36 cellular contexts compared by ENCODE assay signal in genomic region chrX:653316-653715, GRCh38. TPM values are rescaled to one million over a fixed set of nuclear protein-coding genes. Genes with fewer than 3 reads are reported as not detected.
"Had no signal": no experiment of that assay in that cellular context is flagged by ENCODE, and none has a peak within 500 bp of the region (broad histone marks: within the 10 kb centered on the region; RNA-seq: fewer than 3 reads in every experiment).

No MANE protein-coding gene starts in this region.

- H3K4me1 Mint-ChIP-seq: activated B cell treated with CpG ODN at 0.5 μM for 24 hours; activated CD4-positive, alpha-beta T cell treated with anti-CD3 and anti-CD28 coated beads, Interleukin-2, amount 10 ng/mL, durations not matched to agents 24 days and 14 days; activated naive CD8-positive, alpha-beta T cell treated with anti-CD3 and anti-CD28 coated beads for 36 hours; activated T-helper 17 cell treated with anti-CD3 and anti-CD28 coated beads, Interleukin-2, amount 50 U/mL, for 72 hours; central memory CD8-positive, alpha-beta T cell had no signal

- H3K4me3 Mint-ChIP-seq: activated B cell treated with CpG ODN at 0.5 μM for 24 hours; activated CD4-positive, alpha-beta memory T cell treated with anti-CD3 and anti-CD28 coated beads for 36 hours; activated CD4-positive, alpha-beta T cell treated with anti-CD3 and anti-CD28 coated beads, Interleukin-2, amount 10 ng/mL, durations not matched to agents 24 days and 14 days; activated CD8-positive, alpha-beta T cell treated with anti-CD3 and anti-CD28 coated beads for 36 hours; activated naive CD4-positive, alpha-beta T cell treated with anti-CD3 and anti-CD28 coated beads for 36 hours; activated naive CD8-positive, alpha-beta T cell treated with anti-CD3 and anti-CD28 coated beads for 36 hours; activated T-cell treated with anti-CD3 and anti-CD28 coated beads, Interleukin-2, amount 50 U/mL, for 4 hours; activated T-cell treated with anti-CD3 and anti-CD28 coated beads, Interleukin-2, amount 50 U/mL, for 72 hours; activated T-helper 1 cell treated with anti-CD3 and anti-CD28 coated beads, Interleukin-12 subunit alpha, Interleukin-12 subunit beta, Interleukin-2, Interleukin-4 antibody, amounts not matched to agents 30 ng/mL and 10 ng/mL and 1 ng/mL, durations not matched to agents 14 hours and 24 hours and 36 hours; activated T-helper 17 cell treated with anti-CD3 and anti-CD28 coated beads, Interleukin-2, amount 50 U/mL, for 72 hours; central memory CD8-positive, alpha-beta T cell; T-helper 1 cell treated with Interleukin-12 subunit alpha and Interleukin-12 subunit beta and Interleukin-4 antibody, amounts not matched to agents 30 μg/mL and 1 μg/mL, for 36 hours; T-helper 2 cell treated with Interferon-gamma antibody and Interleukin-4, amounts not matched to agents 5 μg/mL and 100 μg/mL, for 36 hours had no signal

- H3K27ac Mint-ChIP-seq: activated B cell treated with CpG ODN at 0.5 μM for 24 hours; activated CD4-positive, alpha-beta memory T cell treated with anti-CD3 and anti-CD28 coated beads for 36 hours; activated CD4-positive, alpha-beta T cell treated with anti-CD3 and anti-CD28 coated beads, Interleukin-2, amount 10 ng/mL, durations not matched to agents 24 days and 14 days; activated CD8-positive, alpha-beta T cell treated with anti-CD3 and anti-CD28 coated beads for 36 hours; activated naive CD4-positive, alpha-beta T cell treated with anti-CD3 and anti-CD28 coated beads for 36 hours; activated naive CD4-positive, alpha-beta T cell treated with anti-CD3 and anti-CD28 coated beads, Interleukin-2, amount 50 U/mL, for 72 hours; activated naive CD8-positive, alpha-beta T cell treated with anti-CD3 and anti-CD28 coated beads for 36 hours; activated T-cell treated with anti-CD3 and anti-CD28 coated beads, Interleukin-2, amount 50 U/mL, for 72 hours; activated T-helper 1 cell treated with anti-CD3 and anti-CD28 coated beads, Interleukin-12 subunit alpha, Interleukin-12 subunit beta, Interleukin-2, Interleukin-4 antibody, amounts not matched to agents 30 ng/mL and 10 ng/mL and 1 ng/mL, durations not matched to agents 14 hours and 24 hours and 36 hours; activated T-helper 17 cell treated with anti-CD3 and anti-CD28 coated beads, Interleukin-2, amount 50 U/mL, for 72 hours; T-helper 1 cell treated with Interleukin-12 subunit alpha and Interleukin-12 subunit beta and Interleukin-4 antibody, amounts not matched to agents 30 μg/mL and 1 μg/mL, for 36 hours; T-helper 2 cell treated with Interferon-gamma antibody and Interleukin-4, amounts not matched to agents 5 μg/mL and 100 μg/mL, for 36 hours had no signal

- H3K9me3 Mint-ChIP-seq: activated B cell treated with CpG ODN at 0.5 μM for 24 hours; activated CD4-positive, alpha-beta memory T cell treated with anti-CD3 and anti-CD28 coated beads for 36 hours; activated CD4-positive, alpha-beta T cell treated with anti-CD3 and anti-CD28 coated beads, Interleukin-2, amount 10 ng/mL, durations not matched to agents 24 days and 14 days; activated CD8-positive, alpha-beta T cell treated with anti-CD3 and anti-CD28 coated beads for 36 hours; activated naive CD4-positive, alpha-beta T cell treated with anti-CD3 and anti-CD28 coated beads for 36 hours; activated naive CD4-positive, alpha-beta T cell treated with anti-CD3 and anti-CD28 coated beads, Interleukin-2, amount 50 U/mL, for 72 hours; activated naive CD8-positive, alpha-beta T cell treated with anti-CD3 and anti-CD28 coated beads for 36 hours; activated T-cell treated with anti-CD3 and anti-CD28 coated beads, Interleukin-2, amount 50 U/mL, for 72 hours; activated T-helper 1 cell treated with anti-CD3 and anti-CD28 coated beads, Interleukin-12 subunit alpha, Interleukin-12 subunit beta, Interleukin-2, Interleukin-4 antibody, amounts not matched to agents 30 ng/mL and 10 ng/mL and 1 ng/mL, durations not matched to agents 14 hours and 24 hours and 36 hours; activated T-helper 17 cell treated with anti-CD3 and anti-CD28 coated beads, Interleukin-2, amount 50 U/mL, for 72 hours; T-helper 1 cell treated with Interleukin-12 subunit alpha and Interleukin-12 subunit beta and Interleukin-4 antibody, amounts not matched to agents 30 μg/mL and 1 μg/mL, for 36 hours; T-helper 2 cell treated with Interferon-gamma antibody and Interleukin-4, amounts not matched to agents 5 μg/mL and 100 μg/mL, for 36 hours had no signal

- H3K36me3 Mint-ChIP-seq: activated CD4-positive, alpha-beta memory T cell treated with anti-CD3 and anti-CD28 coated beads for 36 hours; activated naive CD4-positive, alpha-beta T cell treated with anti-CD3 and anti-CD28 coated beads, Interleukin-2, amount 50 U/mL, for 72 hours; activated naive CD8-positive, alpha-beta T cell treated with anti-CD3 and anti-CD28 coated beads for 36 hours had no signal

- DNase-seq: activated B cell treated with CpG ODN at 0.5 μM for 24 hours; activated CD4-positive, alpha-beta memory T cell treated with anti-CD3 and anti-CD28 coated beads for 36 hours; activated CD4-positive, alpha-beta T cell treated with anti-CD3 and anti-CD28 coated beads for 4 hours; activated CD4-positive, alpha-beta T cell treated with anti-CD3 and anti-CD28 coated beads, Interleukin-2, amount 10 ng/mL, durations not matched to agents 24 days and 14 days; activated CD4-positive, alpha-beta T cell treated with anti-CD3 and anti-CD28 coated beads, Interleukin-2, amount 50 U/mL, for 1 hour; activated CD4-positive, alpha-beta T cell treated with anti-CD3 and anti-CD28 coated beads, Interleukin-2, amount 50 U/mL, for 4 hours; activated CD4-positive, CD25-positive, alpha-beta regulatory T cell treated with anti-CD3 and anti-CD28 coated beads, Interleukin-2, amount 50 U/mL, for 72 hours; activated CD8-positive, alpha-beta memory T cell treated with anti-CD3 and anti-CD28 coated beads, Interleukin-2, amount 50 U/mL, for 4 hours; activated CD8-positive, alpha-beta T cell treated with anti-CD3 and anti-CD28 coated beads for 36 hours; activated effector memory CD4-positive, alpha-beta T cell treated with anti-CD3 and anti-CD28 coated beads, Interleukin-2, amount 50 U/mL, for 16 hours; activated gamma-delta T cell treated with Interleukin-2 at 50 U/mL for 16 hours; activated naive CD4-positive, alpha-beta T cell; activated naive CD4-positive, alpha-beta T cell treated with anti-CD3 and anti-CD28 coated beads for 36 hours; activated naive CD4-positive, alpha-beta T cell treated with anti-CD3 and anti-CD28 coated beads, Interleukin-2, amount 50 U/mL, for 16 hours; activated naive CD8-positive, alpha-beta T cell treated with anti-CD3 and anti-CD28 coated beads for 36 hours; activated T-cell treated with anti-CD3 and anti-CD28 coated beads for 4 hours; activated T-cell treated with anti-CD3 and anti-CD28 coated beads, Interleukin-2, amount 50 U/mL, for 1 hour; activated T-cell treated with anti-CD3 and anti-CD28 coated beads, Interleukin-2, amount 50 U/mL, for 4 hours; activated T-cell treated with anti-CD3 and anti-CD28 coated beads, Interleukin-2, amount 50 U/mL, for 72 hours; adrenal gland; amniotic stem cell; body of pancreas; brain microvascular endothelial cell; cerebellar nuclear complex; T-helper 2 cell; T-helper 9 cell had no signal

- ATAC-seq: activated CD8-positive, alpha-beta T cell treated with anti-CD3 and anti-CD28 coated beads for 36 hours; activated naive CD4-positive, alpha-beta T cell treated with anti-CD3 and anti-CD28 coated beads, Interleukin-2, amount 50 U/mL, for 72 hours; activated T-cell treated with anti-CD3 and anti-CD28 coated beads, Interleukin-2, amount 50 U/mL, for 4 hours; activated T-cell treated with anti-CD3 and anti-CD28 coated beads, Interleukin-2, amount 50 U/mL, for 72 hours; activated T-helper 17 cell treated with anti-CD3 and anti-CD28 coated beads, Interleukin-2, amount 50 U/mL, for 72 hours; body of pancreas had no signal

- H3K27me3 Mint-ChIP-seq: activated B cell treated with CpG ODN at 0.5 μM for 24 hours; activated CD4-positive, alpha-beta memory T cell treated with anti-CD3 and anti-CD28 coated beads for 36 hours; activated CD4-positive, alpha-beta T cell treated with anti-CD3 and anti-CD28 coated beads, Interleukin-2, amount 10 ng/mL, durations not matched to agents 24 days and 14 days; activated CD8-positive, alpha-beta T cell treated with anti-CD3 and anti-CD28 coated beads for 36 hours; activated T-helper 17 cell treated with anti-CD3 and anti-CD28 coated beads, Interleukin-2, amount 50 U/mL, for 72 hours; central memory CD8-positive, alpha-beta T cell had no signal

RNA-seq across cellular contexts. Expression of gene SHOX, which starts 22.7 kb away (rescaled TPM):
- total RNA-seq: activated B cell treated with CpG ODN at 0.5 μM for 24 hours; activated CD4-positive, alpha-beta memory T cell treated with anti-CD3 and anti-CD28 coated beads for 36 hours; activated CD4-positive, alpha-beta T cell treated with anti-CD3 and anti-CD28 coated beads, Interleukin-2, amount 10 ng/mL, durations not matched to agents 24 days and 14 days; activated CD8-positive, alpha-beta memory T cell treated with anti-CD3 and anti-CD28 coated beads for 36 hours; activated CD8-positive, alpha-beta T cell treated with anti-CD3 and anti-CD28 coated beads for 36 hours; activated naive CD4-positive, alpha-beta T cell treated with anti-CD3 and anti-CD28 coated beads for 36 hours; activated naive CD4-positive, alpha-beta T cell treated with anti-CD3 and anti-CD28 coated beads, Interleukin-2, amount 50 U/mL, for 72 hours; activated naive CD8-positive, alpha-beta T cell treated with anti-CD3 and anti-CD28 coated beads for 36 hours; activated T-cell treated with anti-CD3 and anti-CD28 coated beads, Interleukin-2, amount 50 U/mL, for 4 hours; activated T-cell treated with anti-CD3 and anti-CD28 coated beads, Interleukin-2, amount 50 U/mL, for 72 hours; activated T-helper 1 cell treated with anti-CD3 and anti-CD28 coated beads, Interleukin-12 subunit alpha, Interleukin-12 subunit beta, Interleukin-2, Interleukin-4 antibody, amounts not matched to agents 30 ng/mL and 10 ng/mL and 1 ng/mL, durations not matched to agents 14 hours and 24 hours and 36 hours; activated T-helper 17 cell treated with anti-CD3 and anti-CD28 coated beads, Interleukin-2, amount 50 U/mL, for 72 hours; adrenal gland; aorta; astrocyte; body of pancreas; chondrocyte had no signal
